22 cellular contexts compared by ENCODE assay signal in genomic region chr11:22699388-22699787, GRCh38.
A peak's percentile ranks its signal among the peaks of the same experiment; 100 is the strongest.
DNase-seq lines count a peak whose midpoint lies in the region; ATAC-seq lines count a peak whose summit lies in the region.
"Had no signal": no experiment of that assay in that cellular context is flagged by ENCODE, and none has a peak within 500 bp of the region (broad histone marks: within the 10 kb centered on the region; RNA-seq: fewer than 3 reads in every experiment).

No MANE protein-coding gene starts in this region.

- ATAC-seq in GM18498 (IDR thresholded peaks at IDR 0.05; ENCODE audit: unreplicated experiment) (peak; percentile 60), GM18907 (IDR thresholded peaks at IDR 0.05; ENCODE audit: unreplicated experiment) (peak; percentile 76), HG02759 (IDR thresholded peaks at IDR 0.05; ENCODE audit: unreplicated experiment) (peak; percentile 63), HG03565 (IDR thresholded peaks at IDR 0.05; ENCODE audit: unreplicated experiment) (peak; percentile 56), HG03280 (IDR thresholded peaks at IDR 0.05; ENCODE audit: unreplicated experiment) (no peak)
- ATAC-seq: natural killer cell, pancreas, right cardiac atrium had no signal

- DNase-seq in SW 1271 (lab: John Stamatoyannopoulos, UW) (no peak), SKM-1 (lab: John Stamatoyannopoulos, UW; ENCODE audit: unreplicated experiment) (no peak), NCI-H2081 (lab: John Stamatoyannopoulos, UW) (no peak)
- DNase-seq: activated CD4-positive, alpha-beta T cell treated with anti-CD3 and anti-CD28 coated beads, Interleukin-2, amount 10 ng/mL, durations not matched to agents 24 days and 14 days; activated CD8-positive, alpha-beta memory T cell treated with anti-CD3 and anti-CD28 coated beads, Interleukin-2, amount 50 U/mL, for 48 hours; activated gamma-delta T cell; amniotic stem cell; C1 segment of cervical spinal cord; GOT3; MM.1S; natural killer cell; NCI-H774; pancreas; right cardiac atrium; SHP77; stimulated activated CD4-positive, alpha-beta T cell treated with anti-CD3 and anti-CD28 coated beads, Interleukin-12 subunit alpha, Interleukin-12 subunit beta, amount 100 ng/mL, for 4 hours; T-helper 1 cell had no signal
